ENCODE assay signal across 8 cellular contexts in the genomic region with DNA sequence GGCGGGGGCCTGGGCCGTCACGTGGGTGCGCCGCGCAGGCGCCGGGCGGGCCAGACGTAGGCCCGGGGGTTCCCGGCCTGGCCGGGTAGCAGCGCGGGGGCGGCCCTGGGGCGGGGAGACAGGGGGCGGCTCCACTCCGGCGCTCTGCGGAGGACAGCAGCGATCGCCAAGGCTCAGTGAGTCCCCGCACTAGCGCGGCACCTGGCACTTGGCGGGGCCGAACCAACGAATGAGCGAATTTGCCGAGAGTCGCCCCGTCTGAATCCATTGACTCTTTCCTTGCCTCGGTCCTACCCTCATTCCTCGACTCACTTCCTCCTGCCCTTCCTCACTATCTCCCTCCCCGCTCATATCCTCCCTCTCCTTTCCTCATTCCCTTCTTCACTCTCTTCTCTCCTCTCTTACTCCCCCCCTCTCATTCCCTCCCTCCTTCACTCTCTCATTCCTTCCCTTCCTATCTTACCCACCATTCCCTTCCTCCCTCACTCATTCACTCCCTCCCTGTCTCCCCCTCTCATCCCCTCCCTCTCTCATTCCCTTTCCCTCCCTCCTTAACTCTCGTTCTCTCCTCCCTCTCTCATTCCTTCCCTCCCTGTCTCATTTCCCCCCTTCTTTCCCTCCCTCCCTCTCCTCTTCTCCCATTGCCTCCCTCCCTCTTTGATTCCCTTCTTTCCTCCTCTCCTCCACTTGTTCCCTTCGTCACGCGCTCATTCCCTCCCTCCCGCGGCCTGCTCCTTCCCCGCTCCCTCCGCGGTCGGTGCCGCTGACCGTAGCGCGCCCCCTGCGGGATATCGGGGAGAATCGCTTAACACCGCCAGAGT. TPM values are rescaled to one million over a fixed set of nuclear protein-coding genes. Genes with fewer than 3 reads are reported as not detected.
DNase-seq lines count a peak whose midpoint lies in the region; ATAC-seq and TF ChIP-seq lines count a peak whose summit lies in the region.

No MANE protein-coding gene starts in this region.

- H3K9me3 ChIP-seq in esophagus squamous epithelium, result no peaks in the 10 kb centered on the region

- peaks cover 0 to 19% (median 0%) of the 10 kb centered on the region in 3 donors for H3K36me3 ChIP-seq in esophagus squamous epithelium

- ATAC-seq in GM21529 (IDR thresholded peaks at IDR 0.05; ENCODE audit: unreplicated experiment), result peak; percentile 80

- DNase-seq in DMS53 (lab: John Stamatoyannopoulos, UW) (peak; percentile 86), activated T-helper 1 cell treated with Interleukin-2 at 50 U/mL for 16 hours (ENCODE audit: low read depth) (peak; percentile 90), esophagus squamous epithelium (lab: John Stamatoyannopoulos, UW) (peak; percentile 18), myocyte (ENCODE audit: low read depth) (peak; percentile 96)
- peak; percentile 70 for DNase-seq in Jurkat, Clone E6-1 (ENCODE audit: low read depth, low spot score)
- peak; percentile 81 to 95 for DNase-seq in stimulated activated CD8-positive, alpha-beta memory T cell treated with anti-CD3 and anti-CD28 coated beads, Interleukin-7, amount 100 ng/mL, for 4 hours (ENCODE audit: low read depth in 2 of 2)

- intact Hi-C loops in esophagus squamous epithelium (cut with DNase I), result loop anchor here (5.0 kb wide), 1 partner anchor 79 kb away; no protein-coding TSS in a partner anchor

- peak in 2 of 4 donors; percentile 51 to 75 for TF ChIP-seq POLR2A in esophagus squamous epithelium (IDR thresholded peaks at IDR 0.05)

- peaks cover 6 to 43% (median 19%) of the 10 kb centered on the region in 3 donors for H3K4me1 ChIP-seq in esophagus squamous epithelium

- WGBS in esophagus squamous epithelium, 2 donors, result 0 to 1% methylated on average over 33 to 40 of the region's 54 CpGs

- TF ChIP-seq CTCF in esophagus squamous epithelium (IDR thresholded peaks at IDR 0.05), result peak; percentile 80 to 89 (median 86)

- peak overlapping the region; percentile 82 to 99 (median 93) for H3K27ac ChIP-seq in esophagus squamous epithelium

- H3K4me3 ChIP-seq in Jurkat, Clone E6-1 (ENCODE audit: low read length), result peak overlapping the region; percentile 93
- peak overlapping the region; percentile 57 to 95 (median 72) for H3K4me3 ChIP-seq in esophagus squamous epithelium

- no peaks in the 10 kb centered on the region for H3K27me3 ChIP-seq in esophagus squamous epithelium

TF ChIP-seq in PFSK-1, 5 proteins besides CTCF, POLR2A, EP300 and RAD21:
- TF ChIP-seq FOXP2 (optimal IDR thresholded peaks at IDR 0.05; ENCODE audit: borderline replicate concordance, extremely low read depth, extremely low read length, insufficient read depth) (no peak), POLR2AphosphoS5 (IDR thresholded peaks at IDR 0.05; ENCODE audit: low read depth, low read length) (peak; percentile 84), REST (IDR thresholded peaks at IDR 0.05; ENCODE audit: insufficient read depth in 1 of 2, low read depth in 2 of 2, low read length in 2 of 2) (no peak), TAF1 (IDR thresholded peaks at IDR 0.05; ENCODE audit: borderline replicate concordance, insufficient read depth, low read length) (peak; percentile 84), SIN3A (IDR thresholded peaks at IDR 0.05; ENCODE audit: borderline replicate concordance, insufficient read depth, low read length) (peak; percentile 63; the same call in 1 of the 2 replicates)

RNA-seq across cellular contexts. Expression of gene KLHL22, which starts 0.5 kb away (rescaled TPM):
- 14.9 TPM for polyA plus RNA-seq in Jurkat, Clone E6-1 (2012; ENCODE audit: insufficient read depth, insufficient read length)
- polyA plus RNA-seq in PFSK-1 (2012; ENCODE audit: insufficient read length, low read depth), result 21.8 TPM
- total RNA-seq in esophagus squamous epithelium (10 to 100 TPM in 1 of 4 donors, 1 to 10 TPM in 3; 7.7 to 13.0 (median 8.3) TPM), myocyte (31.5 and 46.3 TPM in 2 replicates)
- 24.3 TPM for polyA plus RNA-seq in myocyte (2012)

RNA-seq across cellular contexts. Expression of gene MED15, which starts 11.3 kb away (rescaled TPM):
- polyA plus RNA-seq in Jurkat, Clone E6-1 (2012; ENCODE audit: insufficient read depth, insufficient read length), result 34.2 TPM
- 85.7 TPM for polyA plus RNA-seq in PFSK-1 (2012; ENCODE audit: insufficient read length, low read depth)
- total RNA-seq in esophagus squamous epithelium, result 10 to 100 TPM; 31.6 to 51.4 (median 46.1) TPM
- total RNA-seq in myocyte, result 29.7 and 41.7 TPM in 2 replicates
- polyA plus RNA-seq in myocyte (2012), result 94.4 TPM

RNA-seq across cellular contexts. Expression of gene SCARF2, which starts 58.4 kb away (rescaled TPM):
- polyA plus RNA-seq in Jurkat, Clone E6-1 (2012; ENCODE audit: insufficient read depth, insufficient read length), result 1.5 TPM
- polyA plus RNA-seq in PFSK-1 (2012; ENCODE audit: insufficient read length, low read depth), result 39.6 TPM
- 1 to 10 TPM; 1.1 to 6.9 (median 2.4) TPM for total RNA-seq in esophagus squamous epithelium
- total RNA-seq in myocyte, result 4.8 and 7.9 TPM in 2 replicates
- 18.1 TPM for polyA plus RNA-seq in myocyte (2012)

Comparison
In these comparisons a context has a peak if more than half of its experiments do, and no peak if none do; other contexts are left out.
1. Peak in every context shown above with its lines: DNase-seq, ATAC-seq, H3K4me3 ChIP-seq and H3K27ac ChIP-seq.
2. DNase-seq: peak in every context shown above with its lines; median percentile 96 in myocyte; 90 in activated T-helper 1 cell treated with Interleukin-2 at 50 U/mL for 16 hours; 88 in stimulated activated CD8-positive, alpha-beta memory T cell treated with anti-CD3 and anti-CD28 coated beads, Interleukin-7, amount 100 ng/mL, for 4 hours; 86 in DMS53; 70 in Jurkat, Clone E6-1; 18 in esophagus squamous epithelium.